12 cellular contexts compared by ENCODE assay signal in the genomic region with DNA sequence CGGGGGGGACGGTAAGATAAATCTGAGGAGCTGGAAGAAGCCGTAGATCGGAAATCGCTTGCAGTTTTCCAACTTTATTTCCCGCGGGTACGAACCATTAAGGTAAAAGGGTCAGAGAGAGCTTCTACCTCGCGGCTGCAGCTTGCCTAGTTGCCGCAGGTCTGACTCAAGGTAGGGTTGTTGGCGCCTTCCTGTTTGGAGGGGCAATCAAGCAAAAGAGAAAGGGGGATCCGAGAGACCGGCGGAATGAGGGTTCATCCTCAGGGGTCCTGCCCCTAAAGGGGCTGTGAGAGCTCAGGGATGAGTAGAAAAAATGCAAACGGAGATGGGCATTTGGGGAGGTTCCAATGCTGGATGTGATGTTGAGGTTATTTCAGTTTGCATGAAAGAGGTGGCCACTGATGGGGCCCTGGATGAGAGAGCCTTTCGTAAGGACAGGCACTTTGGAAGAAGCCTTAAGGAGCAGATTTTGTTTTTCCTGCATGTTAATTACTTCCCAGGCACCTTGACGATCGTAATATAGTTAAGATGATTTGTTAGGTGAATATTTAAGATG. TPM values are rescaled to one million over a fixed set of nuclear protein-coding genes. Genes with fewer than 3 reads are reported as not detected.
DNase-seq lines count a peak whose midpoint lies in the region; ATAC-seq and TF ChIP-seq lines count a peak whose summit lies in the region.
"Had no signal": no experiment of that assay in that cellular context is flagged by ENCODE, and none has a peak within 500 bp of the region (broad histone marks: within the 10 kb centered on the region; RNA-seq: fewer than 3 reads in every experiment).

No MANE protein-coding gene starts in this region.

- no peak for TF ChIP-seq POLR2A in stomach (IDR thresholded peaks at IDR 0.05)

- 2% methylated on average over 19 of the region's 19 CpGs for WGBS in SK-N-SH (ENCODE audit: low lambda C conversion rate)
- WGBS in stomach, 5 donors: 6 to 10% (median 8%) methylated on average over 19 of the region's 19 CpGs

- ATAC-seq in SK-N-SH treated with all-trans-retinoic acid at 6 μM for 48 hours (no peak), left lung (peak; percentile 12), GM21360 (IDR thresholded peaks at IDR 0.05; ENCODE audit: unreplicated experiment) (no peak)

- DNase-seq in SK-N-SH (no peak), ascending aorta (ENCODE audit: low spot score in 2 of 2) (no peak), left lung (peak in 1 of 2 donors; percentile 17), stomach (no peak), COLO668 (lab: John Stamatoyannopoulos, UW; ENCODE audit: unreplicated experiment) (no peak), NCI-H128 (lab: John Stamatoyannopoulos, UW; ENCODE audit: unreplicated experiment) (no peak)
- DNase-seq: Karpas-422, SJCRH30 had no signal

- no peaks in the 10 kb centered on the region; a peak in 1 of 4 replicates for H3K4me1 ChIP-seq in SK-N-SH (ENCODE audit: control insufficient read depth in 1 of 2, insufficient read depth in 2 of 2, low read depth in 1 of 2, low read length in 1 of 2)
- H3K4me1 ChIP-seq in ascending aorta: peaks cover 0 to 4% of the 10 kb centered on the region in 2 donors
- H3K4me1 ChIP-seq in left lung: peaks cover 6 to 23% of the 10 kb centered on the region in 2 donors
- peaks cover 10 to 18% (median 14%) of the 10 kb centered on the region in 4 donors for H3K4me1 ChIP-seq in stomach
- H3K4me1 ChIP-seq: SJCRH30 had no signal

- H3K9me2 ChIP-seq in SK-N-SH: no peaks in the 10 kb centered on the region

- CTCF ChIA-PET in SK-N-SH (lab: Yijun Ruan, JAX): no interaction called here

- no peaks in the 10 kb centered on the region for H3K9me3 ChIP-seq in SK-N-SH
- no peaks in the 10 kb centered on the region for H3K9me3 ChIP-seq in ascending aorta
- H3K9me3 ChIP-seq in left lung: no peaks in the 10 kb centered on the region
- peaks cover 0 to 3% (median 0%) of the 10 kb centered on the region in 4 donors for H3K9me3 ChIP-seq in stomach
- H3K9me3 ChIP-seq: SJCRH30 had no signal

- TF ChIP-seq EP300 in SK-N-SH (IDR thresholded peaks at IDR 0.05; ENCODE audit: borderline replicate concordance in 1 of 2, low read depth in 1 of 2, low read length in 1 of 2) (no peak), stomach (IDR thresholded peaks at IDR 0.05) (no peak)

- H4K20me1 ChIP-seq in SK-N-SH (ENCODE audit: insufficient read depth): no peaks in the 10 kb centered on the region

- H3F3A ChIP-seq in SK-N-SH (replicated peaks; ENCODE audit: insufficient read depth): no peaks in the 10 kb centered on the region

- H3K4me3 ChIP-seq in SK-N-SH (ENCODE audit: low read depth in 2 of 2, low read length in 1 of 2): no peak overlapping the region; a peak in 1 of 4 replicates
- peak overlapping the region; percentile 45 to 55 for H3K4me3 ChIP-seq in ascending aorta
- peak overlapping the region in 1 of 2 donors; percentile 42 for H3K4me3 ChIP-seq in left lung
- H3K4me3 ChIP-seq in stomach: peak overlapping the region; percentile 30 to 49 (median 38)
- H3K4me3 ChIP-seq: SJCRH30 had no signal

- no peaks in the 10 kb centered on the region for H3K36me3 ChIP-seq in SK-N-SH (replicated peaks in 1 of 2; ENCODE audit: control insufficient read depth in 1 of 2, insufficient read depth in 2 of 2, low read length in 1 of 2)
- no peaks in the 10 kb centered on the region for H3K36me3 ChIP-seq in ascending aorta
- no peaks in the 10 kb centered on the region for H3K36me3 ChIP-seq in left lung
- no peaks in the 10 kb centered on the region for H3K36me3 ChIP-seq in stomach
- H3K36me3 ChIP-seq: SJCRH30 had no signal

- no peaks in the 10 kb centered on the region for H3K79me2 ChIP-seq in SK-N-SH (ENCODE audit: insufficient read depth)

- H3K9ac ChIP-seq in SK-N-SH: no peak overlapping the region

- H3K27ac ChIP-seq in SK-N-SH (ENCODE audit: low read depth in 2 of 2, low read length in 1 of 2) (no peak overlapping the region), ascending aorta (no peak overlapping the region), left lung (no peak overlapping the region), stomach (no peak overlapping the region)
- H3K27ac ChIP-seq: SJCRH30 had no signal

- TF ChIP-seq RAD21 in SK-N-SH (IDR thresholded peaks at IDR 0.05; ENCODE audit: low read length): no peak

- intact Hi-C loops in ascending aorta (cut with DNase I) (no loop called here), left lung (cut with DNase I) (no loop called here), stomach (cut with DNase I; ENCODE audit: low total_unique reads) (no loop called here)

- POLR2A ChIA-PET in SK-N-SH (lab: Yijun Ruan, JAX): no interaction called here

- H3K4me2 ChIP-seq in SK-N-SH: peak overlapping the region; percentile 57; the same call in 1 of the 2 replicates

- H3K27me3 ChIP-seq in SK-N-SH (ENCODE audit: insufficient read depth) (peaks cover 31% of the 10 kb centered on the region), ascending aorta (peaks cover 4% of the 10 kb centered on the region), left lung (peaks cover 32 to 44% of the 10 kb centered on the region in 2 donors), stomach (peaks cover 0 to 52% (median 23%) of the 10 kb centered on the region in 3 donors)
- H3K27me3 ChIP-seq: SJCRH30 had no signal

- TF ChIP-seq CTCF in SK-N-SH (IDR thresholded peaks at IDR 0.05): no peak
- no peak for TF ChIP-seq CTCF in ascending aorta (IDR thresholded peaks at IDR 0.05)
- TF ChIP-seq CTCF in left lung (IDR thresholded peaks at IDR 0.05): no peak
- no peak for TF ChIP-seq CTCF in stomach (IDR thresholded peaks at IDR 0.05)

- no peak overlapping the region for H2AFZ ChIP-seq in SK-N-SH (ENCODE audit: low read depth)

TF ChIP-seq in SK-N-SH, 30 proteins besides CTCF, POLR2A, EP300 and RAD21:
- TF ChIP-seq NRF1 (IDR thresholded peaks at IDR 0.05; ENCODE audit: low read depth, low read length) (no peak), EZH2phosphoT487 (IDR thresholded peaks at IDR 0.05; ENCODE audit: borderline replicate concordance, low read depth) (0 out of 2 replicates have a peak, but pooled peaks have one; percentile 21), GATA2 (CRISPR knock-in tag; IDR thresholded peaks at IDR 0.05) (no peak), JUND (IDR thresholded peaks at IDR 0.05) (no peak)

TF ChIP-seq in SK-N-SH treated with all-trans-retinoic acid at 6 μM for 48 hours, 23 proteins besides CTCF, POLR2A, EP300 and RAD21 (continues in another document):
- no peak for TF ChIP-seq ZFP30 (CRISPR knock-in tag; IDR thresholded peaks at IDR 0.05)
- no peak for TF ChIP-seq ZNF565 (CRISPR knock-in tag; conservative IDR thresholded peaks at IDR 0.05; ENCODE audit: low read depth)
- TF ChIP-seq ISL1 (CRISPR knock-in tag; IDR thresholded peaks at IDR 0.05): no peak
- TF ChIP-seq ARNTL (CRISPR knock-in tag; IDR thresholded peaks at IDR 0.05; ENCODE audit: borderline replicate concordance, low read depth): no peak
- TF ChIP-seq GLIS3 (CRISPR knock-in tag; IDR thresholded peaks at IDR 0.05): no peak
- TF ChIP-seq, protein P1, sequence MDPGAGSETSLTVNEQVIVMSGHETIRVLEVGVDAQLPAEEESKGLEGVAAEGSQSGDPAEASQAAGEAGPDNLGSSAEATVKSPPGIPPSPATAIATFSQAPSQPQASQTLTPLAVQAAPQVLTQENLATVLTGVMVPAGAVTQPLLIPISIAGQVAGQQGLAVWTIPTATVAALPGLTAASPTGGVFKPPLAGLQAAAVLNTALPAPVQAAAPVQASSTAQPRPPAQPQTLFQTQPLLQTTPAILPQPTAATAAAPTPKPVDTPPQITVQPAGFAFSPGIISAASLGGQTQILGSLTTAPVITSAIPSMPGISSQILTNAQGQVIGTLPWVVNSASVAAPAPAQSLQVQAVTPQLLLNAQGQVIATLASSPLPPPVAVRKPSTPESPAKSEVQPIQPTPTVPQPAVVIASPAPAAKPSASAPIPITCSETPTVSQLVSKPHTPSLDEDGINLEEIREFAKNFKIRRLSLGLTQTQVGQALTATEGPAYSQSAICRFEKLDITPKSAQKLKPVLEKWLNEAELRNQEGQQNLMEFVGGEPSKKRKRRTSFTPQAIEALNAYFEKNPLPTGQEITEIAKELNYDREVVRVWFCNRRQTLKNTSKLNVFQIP (CRISPR knock-in tag; IDR thresholded peaks at IDR 0.05; ENCODE audit: borderline replicate concordance, low read depth): no peak
- no peak for TF ChIP-seq TCF4 (CRISPR knock-in tag; IDR thresholded peaks at IDR 0.05; ENCODE audit: borderline replicate concordance)
- TF ChIP-seq, protein P2, sequence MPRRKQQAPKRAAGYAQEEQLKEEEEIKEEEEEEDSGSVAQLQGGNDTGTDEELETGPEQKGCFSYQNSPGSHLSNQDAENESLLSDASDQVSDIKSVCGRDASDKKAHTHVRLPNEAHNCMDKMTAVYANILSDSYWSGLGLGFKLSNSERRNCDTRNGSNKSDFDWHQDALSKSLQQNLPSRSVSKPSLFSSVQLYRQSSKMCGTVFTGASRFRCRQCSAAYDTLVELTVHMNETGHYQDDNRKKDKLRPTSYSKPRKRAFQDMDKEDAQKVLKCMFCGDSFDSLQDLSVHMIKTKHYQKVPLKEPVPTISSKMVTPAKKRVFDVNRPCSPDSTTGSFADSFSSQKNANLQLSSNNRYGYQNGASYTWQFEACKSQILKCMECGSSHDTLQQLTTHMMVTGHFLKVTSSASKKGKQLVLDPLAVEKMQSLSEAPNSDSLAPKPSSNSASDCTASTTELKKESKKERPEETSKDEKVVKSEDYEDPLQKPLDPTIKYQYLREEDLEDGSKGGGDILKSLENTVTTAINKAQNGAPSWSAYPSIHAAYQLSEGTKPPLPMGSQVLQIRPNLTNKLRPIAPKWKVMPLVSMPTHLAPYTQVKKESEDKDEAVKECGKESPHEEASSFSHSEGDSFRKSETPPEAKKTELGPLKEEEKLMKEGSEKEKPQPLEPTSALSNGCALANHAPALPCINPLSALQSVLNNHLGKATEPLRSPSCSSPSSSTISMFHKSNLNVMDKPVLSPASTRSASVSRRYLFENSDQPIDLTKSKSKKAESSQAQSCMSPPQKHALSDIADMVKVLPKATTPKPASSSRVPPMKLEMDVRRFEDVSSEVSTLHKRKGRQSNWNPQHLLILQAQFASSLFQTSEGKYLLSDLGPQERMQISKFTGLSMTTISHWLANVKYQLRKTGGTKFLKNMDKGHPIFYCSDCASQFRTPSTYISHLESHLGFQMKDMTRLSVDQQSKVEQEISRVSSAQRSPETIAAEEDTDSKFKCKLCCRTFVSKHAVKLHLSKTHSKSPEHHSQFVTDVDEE (CRISPR knock-in tag; IDR thresholded peaks at IDR 0.05): no peak
- no peak for TF ChIP-seq ZNF8 (CRISPR knock-in tag; IDR thresholded peaks at IDR 0.05)
- TF ChIP-seq ESRRG (CRISPR knock-in tag; IDR thresholded peaks at IDR 0.05): no peak
- TF ChIP-seq BACH2 (CRISPR knock-in tag; IDR thresholded peaks at IDR 0.05; ENCODE audit: borderline replicate concordance): no peak
- TF ChIP-seq ZNF70 (CRISPR knock-in tag; IDR thresholded peaks at IDR 0.05): no peak

RNA-seq across cellular contexts. Expression of gene HTR1F, which starts 0.9 kb away (rescaled TPM):
- polyA plus RNA-seq in SK-N-SH (2012; rRNA removed) (not detected in 2 replicates), stomach (under 1 TPM in 1 of 3 donors, not detected in 2; 0.03 TPM)
- not detected in 2 replicates for polyA plus RNA-seq in SK-N-SH (2012; cell fraction: cytosol; rRNA removed)
- not detected in 2 replicates for polyA plus RNA-seq in SK-N-SH (2012; cell fraction: nucleus; rRNA removed)
- total RNA-seq in ascending aorta (not detected), left lung (under 1 TPM; 0.35 to 0.58 TPM), stomach (under 1 TPM in 1 of 5 donors, not detected in 4; 0.73 TPM)
- total RNA-seq: renal cortical epithelial cell, SJCRH30 had no signal
- polyA plus RNA-seq: AG04450 had no signal

Comparison
In these comparisons a context has a peak if more than half of its experiments do, and no peak if none do; other contexts are left out.
1. H3K4me3 ChIP-seq: peak in ascending aorta (2 of 2) and stomach (4 of 4); none in SK-N-SH (0 of 2).